In genomic region chr6:20810732-20811111, GRCh38 we compare ENCODE assay signal across 14 cellular contexts.
DNase-seq lines count a peak whose midpoint lies in the region; ATAC-seq lines count a peak whose summit lies in the region.
"Had no signal": no experiment of that assay in that cellular context is flagged by ENCODE, and none has a peak within 500 bp of the region (broad histone marks: within the 10 kb centered on the region; RNA-seq: fewer than 3 reads in every experiment).

No MANE protein-coding gene starts in this region.

- H3K27me3 ChIP-seq in right cardiac atrium (ENCODE audit: control insufficient read depth, insufficient read depth) = no peaks in the 10 kb centered on the region
- H3K27me3 ChIP-seq: upper lobe of left lung had no signal

- peaks cover 5% of the 10 kb centered on the region for H3K4me1 ChIP-seq in right cardiac atrium (ENCODE audit: control insufficient read depth, insufficient read depth, low read length)

- H3K27me3 Mint-ChIP-seq in activated naive CD8-positive, alpha-beta T cell treated with anti-CD3 and anti-CD28 coated beads, Interleukin-2, amount 50 U/mL, for 24 hours = no peaks in the 10 kb centered on the region
- no peaks in the 10 kb centered on the region for H3K27me3 Mint-ChIP-seq in activated naive CD8-positive, alpha-beta T cell treated with anti-CD3 and anti-CD28 coated beads for 36 hours
- no peaks in the 10 kb centered on the region for H3K27me3 Mint-ChIP-seq in immature natural killer cell (ENCODE audit: low read depth in 3 of 3)
- H3K27me3 Mint-ChIP-seq: activated CD4-positive, alpha-beta memory T cell treated with anti-CD3 and anti-CD28 coated beads, Interleukin-2, amount 10 ng/mL, durations not matched to agents 7 days and 5 days; naive thymus-derived CD4-positive, alpha-beta T cell had no signal

- no peak overlapping the region for H3K4me3 Mint-ChIP-seq in activated naive CD8-positive, alpha-beta T cell treated with anti-CD3 and anti-CD28 coated beads, Interleukin-2, amount 50 U/mL, for 24 hours
- H3K4me3 Mint-ChIP-seq in activated naive CD8-positive, alpha-beta T cell treated with anti-CD3 and anti-CD28 coated beads for 36 hours = no peak overlapping the region
- H3K4me3 Mint-ChIP-seq in stimulated activated effector memory CD8-positive, alpha-beta T cell treated with anti-CD3 and anti-CD28 coated beads, Interleukin-12 subunit alpha, Interleukin-12 subunit beta, amount 100 ng/mL, for 72 hours = no peak overlapping the region
- no peak overlapping the region for H3K4me3 Mint-ChIP-seq in immature natural killer cell
- H3K4me3 Mint-ChIP-seq: activated CD4-positive, alpha-beta memory T cell treated with anti-CD3 and anti-CD28 coated beads, Interleukin-2, amount 10 ng/mL, durations not matched to agents 7 days and 5 days; naive thymus-derived CD4-positive, alpha-beta T cell had no signal

- peaks cover 10% of the 10 kb centered on the region for H3K4me1 Mint-ChIP-seq in activated naive CD8-positive, alpha-beta T cell treated with anti-CD3 and anti-CD28 coated beads, Interleukin-2, amount 50 U/mL, for 24 hours
- H3K4me1 Mint-ChIP-seq in activated naive CD8-positive, alpha-beta T cell treated with anti-CD3 and anti-CD28 coated beads for 36 hours = peaks cover 6% of the 10 kb centered on the region
- H3K4me1 Mint-ChIP-seq in stimulated activated effector memory CD8-positive, alpha-beta T cell treated with anti-CD3 and anti-CD28 coated beads, Interleukin-12 subunit alpha, Interleukin-12 subunit beta, amount 100 ng/mL, for 72 hours = peaks cover 6% of the 10 kb centered on the region
- H3K4me1 Mint-ChIP-seq in immature natural killer cell = peaks cover 4 to 12% of the 10 kb centered on the region in 2 donors

- H3K27ac Mint-ChIP-seq in activated naive CD8-positive, alpha-beta T cell treated with anti-CD3 and anti-CD28 coated beads, Interleukin-2, amount 50 U/mL, for 24 hours = peak overlapping the region; percentile 6
- no peak overlapping the region for H3K27ac Mint-ChIP-seq in activated naive CD8-positive, alpha-beta T cell treated with anti-CD3 and anti-CD28 coated beads for 36 hours
- H3K27ac Mint-ChIP-seq in stimulated activated effector memory CD8-positive, alpha-beta T cell treated with anti-CD3 and anti-CD28 coated beads, Interleukin-12 subunit alpha, Interleukin-12 subunit beta, amount 100 ng/mL, for 72 hours = peak overlapping the region; percentile 77
- peak overlapping the region in 1 of 6 donors; percentile 71 for H3K27ac Mint-ChIP-seq in immature natural killer cell
- H3K27ac Mint-ChIP-seq: activated CD4-positive, alpha-beta memory T cell treated with anti-CD3 and anti-CD28 coated beads, Interleukin-2, amount 10 ng/mL, durations not matched to agents 7 days and 5 days had no signal

- H3K9me3 ChIP-seq in right cardiac atrium (ENCODE audit: control insufficient read depth, low read length) = no peaks in the 10 kb centered on the region

- no peak for ATAC-seq in activated naive CD8-positive, alpha-beta T cell treated with anti-CD3 and anti-CD28 coated beads, Interleukin-2, amount 50 U/mL, for 24 hours
- no peak for ATAC-seq in right cardiac atrium
- no peak for ATAC-seq in stimulated activated effector memory CD8-positive, alpha-beta T cell treated with anti-CD3 and anti-CD28 coated beads, Interleukin-12 subunit alpha, Interleukin-12 subunit beta, amount 100 ng/mL, for 72 hours
- ATAC-seq in HG02981 (IDR thresholded peaks at IDR 0.05; ENCODE audit: unreplicated experiment) = no peak
- ATAC-seq: naive thymus-derived CD4-positive, alpha-beta T cell had no signal

- H3K9me3 Mint-ChIP-seq in activated naive CD8-positive, alpha-beta T cell treated with anti-CD3 and anti-CD28 coated beads, Interleukin-2, amount 50 U/mL, for 24 hours = peaks cover 23% of the 10 kb centered on the region
- H3K9me3 Mint-ChIP-seq in activated naive CD8-positive, alpha-beta T cell treated with anti-CD3 and anti-CD28 coated beads for 36 hours = peaks cover 14% of the 10 kb centered on the region
- H3K9me3 Mint-ChIP-seq in stimulated activated effector memory CD8-positive, alpha-beta T cell treated with anti-CD3 and anti-CD28 coated beads, Interleukin-12 subunit alpha, Interleukin-12 subunit beta, amount 100 ng/mL, for 72 hours = peaks cover 3% of the 10 kb centered on the region
- peaks cover 0 to 7% (median 3%) of the 10 kb centered on the region in 6 donors for H3K9me3 Mint-ChIP-seq in immature natural killer cell

- intact Hi-C loops in right cardiac atrium (cut with DNase I) = no loop called here

- no peak overlapping the region for H3K4me3 ChIP-seq in right cardiac atrium (ENCODE audit: low read length)
- H3K4me3 ChIP-seq: upper lobe of left lung had no signal

- no peak for DNase-seq in activated naive CD8-positive, alpha-beta T cell treated with anti-CD3 and anti-CD28 coated beads, Interleukin-2, amount 50 U/mL, for 24 hours
- no peak for DNase-seq in activated naive CD8-positive, alpha-beta T cell treated with anti-CD3 and anti-CD28 coated beads for 36 hours
- DNase-seq in astrocyte of the hippocampus (ENCODE audit: low read depth, low spot score) (peak; percentile 44), right cardiac atrium (peak; percentile 49 to 70 (median 53)), immature natural killer cell (no peak), DMS53 treated with DMSO at 0.1 percent for 48 hours (lab: John Stamatoyannopoulos, UW; ENCODE audit: unreplicated experiment) (no peak)
- DNase-seq in stimulated activated effector memory CD8-positive, alpha-beta T cell treated with anti-CD3 and anti-CD28 coated beads, Interleukin-12 subunit alpha, Interleukin-12 subunit beta, amount 100 ng/mL, for 72 hours (ENCODE audit: low spot score in 2 of 2) = no peak
- DNase-seq: activated CD4-positive, alpha-beta memory T cell treated with anti-CD3 and anti-CD28 coated beads, Interleukin-2, amount 10 ng/mL, durations not matched to agents 7 days and 5 days; activated naive CD4-positive, alpha-beta T cell; naive thymus-derived CD4-positive, alpha-beta T cell; NCI-H1092; RPMI8226; upper lobe of left lung had no signal

- H3K27ac ChIP-seq in right cardiac atrium (ENCODE audit: low read length) = no peak overlapping the region
- H3K27ac ChIP-seq: upper lobe of left lung had no signal

- WGBS in right cardiac atrium = 44% methylated on average over 3 of the region's 3 CpGs

- peaks cover 28% of the 10 kb centered on the region for H3K36me3 Mint-ChIP-seq in activated naive CD8-positive, alpha-beta T cell treated with anti-CD3 and anti-CD28 coated beads, Interleukin-2, amount 50 U/mL, for 24 hours (ENCODE audit: low read depth)
- H3K36me3 Mint-ChIP-seq in activated naive CD8-positive, alpha-beta T cell treated with anti-CD3 and anti-CD28 coated beads for 36 hours = peaks cover 40% of the 10 kb centered on the region
- H3K36me3 Mint-ChIP-seq in stimulated activated effector memory CD8-positive, alpha-beta T cell treated with anti-CD3 and anti-CD28 coated beads, Interleukin-12 subunit alpha, Interleukin-12 subunit beta, amount 100 ng/mL, for 72 hours = no peaks in the 10 kb centered on the region
- peaks cover 22 to 24% (median 22%) of the 10 kb centered on the region in 3 donors for H3K36me3 Mint-ChIP-seq in immature natural killer cell

Comparison
In these comparisons a context has a peak if more than half of its experiments do, and no peak if none do; other contexts are left out.
1. DNase-seq: peak in astrocyte of the hippocampus (single experiment) and right cardiac atrium (3 of 3); none in activated naive CD8-positive, alpha-beta T cell treated with anti-CD3 and anti-CD28 coated beads, Interleukin-2, amount 50 U/mL, for 24 hours (single experiment), activated naive CD8-positive, alpha-beta T cell treated with anti-CD3 and anti-CD28 coated beads for 36 hours (single experiment), stimulated activated effector memory CD8-positive, alpha-beta T cell treated with anti-CD3 and anti-CD28 coated beads, Interleukin-12 subunit alpha, Interleukin-12 subunit beta, amount 100 ng/mL, for 72 hours (0 of 2), immature natural killer cell (0 of 3) and DMS53 treated with DMSO at 0.1 percent for 48 hours (single experiment).